1 cellular context compared by ENCODE assay signal in the genomic region with DNA sequence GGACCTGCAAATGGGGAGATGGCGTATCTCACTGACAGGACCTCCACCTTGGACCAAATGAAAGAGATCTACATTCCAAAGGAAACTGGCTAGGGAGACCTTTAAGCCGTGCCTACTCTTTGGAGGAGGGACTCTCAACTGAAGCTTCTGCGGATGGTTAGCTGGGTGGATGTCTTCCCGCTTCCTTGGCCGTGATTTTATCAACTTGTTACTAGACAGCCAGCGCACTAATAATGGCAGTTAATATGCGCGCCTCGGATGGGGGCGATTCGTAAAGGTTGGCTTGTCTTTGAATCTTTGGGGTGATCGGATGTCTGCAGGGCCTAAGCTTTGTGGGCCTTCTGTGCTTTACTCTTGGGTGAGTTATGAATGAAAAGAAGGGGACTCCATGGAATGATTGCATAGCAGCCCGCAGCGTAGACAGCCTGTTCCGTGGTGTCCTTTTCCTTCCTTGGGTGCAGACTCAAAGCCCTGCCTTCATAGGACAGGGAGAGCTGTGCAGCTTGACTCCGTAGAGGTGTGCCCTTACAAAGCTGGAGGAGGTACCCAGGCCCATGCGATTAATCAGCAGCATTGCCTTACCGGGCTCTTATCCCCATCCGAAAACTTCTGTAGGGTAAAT.
TF ChIP-seq lines count a peak whose summit lies in the region.

No MANE protein-coding gene starts in this region.

TF ChIP-seq in HepG2, 621 proteins besides CTCF, POLR2A, EP300 and RAD21 (continued from another document and continues in another):
- TF ChIP-seq ZNF512 (CRISPR knock-in tag; IDR thresholded peaks at IDR 0.05) (no peak), ZNF773 (CRISPR knock-in tag; IDR thresholded peaks at IDR 0.05; ENCODE audit: borderline replicate concordance) (no peak), GPBP1L1 (CRISPR knock-in tag; IDR thresholded peaks at IDR 0.05) (no peak), ZBTB33 (CRISPR knock-in tag; IDR thresholded peaks at IDR 0.05) (no peak), CHD2 (IDR thresholded peaks at IDR 0.05; ENCODE audit: low read depth, low read length) (no peak), MIXL1 (CRISPR knock-in tag; IDR thresholded peaks at IDR 0.05) (0 out of 2 replicates have a peak, but pooled peaks have one; percentile 6), RFX1 (IDR thresholded peaks at IDR 0.05) (no peak), KDM5B (CRISPR knock-in tag; IDR thresholded peaks at IDR 0.05; ENCODE audit: borderline replicate concordance) (no peak), NFYB (CRISPR knock-in tag; IDR thresholded peaks at IDR 0.05) (no peak), ZFX (CRISPR knock-in tag; IDR thresholded peaks at IDR 0.05; ENCODE audit: low read depth) (peak; percentile 5; the same call in 1 of the 2 replicates), MED8 (CRISPR knock-in tag; IDR thresholded peaks at IDR 0.05; ENCODE audit: insufficient replicate concordance) (no peak), ZBTB3 (CRISPR knock-in tag; IDR thresholded peaks at IDR 0.05; ENCODE audit: borderline replicate concordance, low read depth) (no peak), ZNF253 (CRISPR knock-in tag; IDR thresholded peaks at IDR 0.05; ENCODE audit: borderline replicate concordance) (no peak), RFX5 (IDR thresholded peaks at IDR 0.05; ENCODE audit: low read depth, low read length) (no peak), SRSF4 (IDR thresholded peaks at IDR 0.05; ENCODE audit: low read depth, low read length, poor library complexity, severe bottlenecking) (no peak), ONECUT2 (CRISPR knock-in tag; IDR thresholded peaks at IDR 0.05) (no peak), ZNF180 (CRISPR knock-in tag; IDR thresholded peaks at IDR 0.05; ENCODE audit: borderline replicate concordance, low read depth) (no peak), CBX1 (IDR thresholded peaks at IDR 0.05; ENCODE audit: low read depth) (no peak), NR2F6 (IDR thresholded peaks at IDR 0.05) (no peak), NR2F6 (CRISPR knock-in tag; IDR thresholded peaks at IDR 0.05) (no peak), ZNF367 (CRISPR knock-in tag; IDR thresholded peaks at IDR 0.05; ENCODE audit: borderline replicate concordance) (no peak), POLR2G (IDR thresholded peaks at IDR 0.05; ENCODE audit: low read depth, low read length) (peak; percentile 38), ZNF878 (CRISPR knock-in tag; IDR thresholded peaks at IDR 0.05) (0 out of 2 replicates have a peak, but pooled peaks have one; percentile 23), RBM39 (IDR thresholded peaks at IDR 0.05; ENCODE audit: low read depth, low read length, poor library complexity, severe bottlenecking) (no peak), STAT5B (CRISPR knock-in tag; IDR thresholded peaks at IDR 0.05) (no peak), CREM (IDR thresholded peaks at IDR 0.05) (no peak), CREM (CRISPR knock-in tag; IDR thresholded peaks at IDR 0.05) (no peak), ATF7-NPFF (CRISPR knock-in tag; IDR thresholded peaks at IDR 0.05; ENCODE audit: low read depth) (no peak), RARA (CRISPR knock-in tag; IDR thresholded peaks at IDR 0.05) (no peak), ZFYVE20 (CRISPR knock-in tag; IDR thresholded peaks at IDR 0.05; ENCODE audit: borderline replicate concordance, low read depth) (no peak), JARID2 (CRISPR knock-in tag; IDR thresholded peaks at IDR 0.05; ENCODE audit: insufficient replicate concordance) (no peak), ELF4 (CRISPR knock-in tag; IDR thresholded peaks at IDR 0.05; ENCODE audit: borderline replicate concordance) (0 out of 2 replicates have a peak, but pooled peaks have one; percentile 39)
- TF ChIP-seq, protein P1, sequence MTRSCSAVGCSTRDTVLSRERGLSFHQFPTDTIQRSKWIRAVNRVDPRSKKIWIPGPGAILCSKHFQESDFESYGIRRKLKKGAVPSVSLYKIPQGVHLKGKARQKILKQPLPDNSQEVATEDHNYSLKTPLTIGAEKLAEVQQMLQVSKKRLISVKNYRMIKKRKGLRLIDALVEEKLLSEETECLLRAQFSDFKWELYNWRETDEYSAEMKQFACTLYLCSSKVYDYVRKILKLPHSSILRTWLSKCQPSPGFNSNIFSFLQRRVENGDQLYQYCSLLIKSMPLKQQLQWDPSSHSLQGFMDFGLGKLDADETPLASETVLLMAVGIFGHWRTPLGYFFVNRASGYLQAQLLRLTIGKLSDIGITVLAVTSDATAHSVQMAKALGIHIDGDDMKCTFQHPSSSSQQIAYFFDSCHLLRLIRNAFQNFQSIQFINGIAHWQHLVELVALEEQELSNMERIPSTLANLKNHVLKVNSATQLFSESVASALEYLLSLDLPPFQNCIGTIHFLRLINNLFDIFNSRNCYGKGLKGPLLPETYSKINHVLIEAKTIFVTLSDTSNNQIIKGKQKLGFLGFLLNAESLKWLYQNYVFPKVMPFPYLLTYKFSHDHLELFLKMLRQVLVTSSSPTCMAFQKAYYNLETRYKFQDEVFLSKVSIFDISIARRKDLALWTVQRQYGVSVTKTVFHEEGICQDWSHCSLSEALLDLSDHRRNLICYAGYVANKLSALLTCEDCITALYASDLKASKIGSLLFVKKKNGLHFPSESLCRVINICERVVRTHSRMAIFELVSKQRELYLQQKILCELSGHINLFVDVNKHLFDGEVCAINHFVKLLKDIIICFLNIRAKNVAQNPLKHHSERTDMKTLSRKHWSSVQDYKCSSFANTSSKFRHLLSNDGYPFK (CRISPR knock-in tag; IDR thresholded peaks at IDR 0.05; ENCODE audit: borderline replicate concordance), result 0 out of 2 replicates have a peak, but pooled peaks have one; percentile 53
- TF ChIP-seq, protein P2, sequence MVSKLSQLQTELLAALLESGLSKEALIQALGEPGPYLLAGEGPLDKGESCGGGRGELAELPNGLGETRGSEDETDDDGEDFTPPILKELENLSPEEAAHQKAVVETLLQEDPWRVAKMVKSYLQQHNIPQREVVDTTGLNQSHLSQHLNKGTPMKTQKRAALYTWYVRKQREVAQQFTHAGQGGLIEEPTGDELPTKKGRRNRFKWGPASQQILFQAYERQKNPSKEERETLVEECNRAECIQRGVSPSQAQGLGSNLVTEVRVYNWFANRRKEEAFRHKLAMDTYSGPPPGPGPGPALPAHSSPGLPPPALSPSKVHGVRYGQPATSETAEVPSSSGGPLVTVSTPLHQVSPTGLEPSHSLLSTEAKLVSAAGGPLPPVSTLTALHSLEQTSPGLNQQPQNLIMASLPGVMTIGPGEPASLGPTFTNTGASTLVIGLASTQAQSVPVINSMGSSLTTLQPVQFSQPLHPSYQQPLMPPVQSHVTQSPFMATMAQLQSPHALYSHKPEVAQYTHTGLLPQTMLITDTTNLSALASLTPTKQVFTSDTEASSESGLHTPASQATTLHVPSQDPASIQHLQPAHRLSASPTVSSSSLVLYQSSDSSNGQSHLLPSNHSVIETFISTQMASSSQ (IDR thresholded peaks at IDR 0.05; ENCODE audit: low read depth), result no peak
- TF ChIP-seq, protein P2 (CRISPR knock-in tag; IDR thresholded peaks at IDR 0.05; ENCODE audit: borderline replicate concordance), result no peak
- TF ChIP-seq, protein P3, sequence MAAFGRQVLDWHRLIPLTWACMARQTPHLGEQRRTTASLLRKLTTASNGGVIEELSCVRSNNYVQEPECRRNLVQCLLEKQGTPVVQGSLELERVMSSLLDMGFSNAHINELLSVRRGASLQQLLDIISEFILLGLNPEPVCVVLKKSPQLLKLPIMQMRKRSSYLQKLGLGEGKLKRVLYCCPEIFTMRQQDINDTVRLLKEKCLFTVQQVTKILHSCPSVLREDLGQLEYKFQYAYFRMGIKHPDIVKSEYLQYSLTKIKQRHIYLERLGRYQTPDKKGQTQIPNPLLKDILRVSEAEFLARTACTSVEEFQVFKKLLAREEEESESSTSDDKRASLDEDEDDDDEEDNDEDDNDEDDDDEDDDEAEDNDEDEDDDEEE (CRISPR knock-in tag; IDR thresholded peaks at IDR 0.05), result peak; percentile 69; the same call in 1 of the 2 replicates
- TF ChIP-seq, protein P4, sequence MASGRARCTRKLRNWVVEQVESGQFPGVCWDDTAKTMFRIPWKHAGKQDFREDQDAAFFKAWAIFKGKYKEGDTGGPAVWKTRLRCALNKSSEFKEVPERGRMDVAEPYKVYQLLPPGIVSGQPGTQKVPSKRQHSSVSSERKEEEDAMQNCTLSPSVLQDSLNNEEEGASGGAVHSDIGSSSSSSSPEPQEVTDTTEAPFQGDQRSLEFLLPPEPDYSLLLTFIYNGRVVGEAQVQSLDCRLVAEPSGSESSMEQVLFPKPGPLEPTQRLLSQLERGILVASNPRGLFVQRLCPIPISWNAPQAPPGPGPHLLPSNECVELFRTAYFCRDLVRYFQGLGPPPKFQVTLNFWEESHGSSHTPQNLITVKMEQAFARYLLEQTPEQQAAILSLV (CRISPR knock-in tag; IDR thresholded peaks at IDR 0.05; ENCODE audit: borderline replicate concordance), result no peak
- TF ChIP-seq, protein P5, sequence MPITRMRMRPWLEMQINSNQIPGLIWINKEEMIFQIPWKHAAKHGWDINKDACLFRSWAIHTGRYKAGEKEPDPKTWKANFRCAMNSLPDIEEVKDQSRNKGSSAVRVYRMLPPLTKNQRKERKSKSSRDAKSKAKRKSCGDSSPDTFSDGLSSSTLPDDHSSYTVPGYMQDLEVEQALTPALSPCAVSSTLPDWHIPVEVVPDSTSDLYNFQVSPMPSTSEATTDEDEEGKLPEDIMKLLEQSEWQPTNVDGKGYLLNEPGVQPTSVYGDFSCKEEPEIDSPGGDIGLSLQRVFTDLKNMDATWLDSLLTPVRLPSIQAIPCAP (CRISPR knock-in tag; IDR thresholded peaks at IDR 0.05; ENCODE audit: low read depth), result no peak
